Comparison of ENCODE assay signal across 8 cellular contexts in genomic region chr2:168192839-168193616, GRCh38.
DNase-seq lines count a peak whose midpoint lies in the region; ATAC-seq and TF ChIP-seq lines count a peak whose summit lies in the region.

No MANE protein-coding gene starts in this region.

- H3K9ac ChIP-seq in OCI-LY3 (ENCODE audit: low read length): no peak overlapping the region

- H3K4me1 Mint-ChIP-seq in central memory CD8-positive, alpha-beta T cell: peaks cover 83% of the 10 kb centered on the region

- peak overlapping the region; percentile 56 for H3K4me3 Mint-ChIP-seq in central memory CD8-positive, alpha-beta T cell

- H3K4me2 ChIP-seq in OCI-LY3 (ENCODE audit: low read length): peak overlapping the region; percentile 58

- no peaks in the 10 kb centered on the region for H3K27me3 Mint-ChIP-seq in central memory CD8-positive, alpha-beta T cell

- H3K4me1 ChIP-seq in OCI-LY3 (ENCODE audit: low read length): peaks cover 35% of the 10 kb centered on the region

- H3K4me3 ChIP-seq in OCI-LY3 (ENCODE audit: low read length): peak overlapping the region; percentile 20; the same call in 1 of the 2 replicates

- ATAC-seq in central memory CD8-positive, alpha-beta T cell (replicated peaks; ENCODE audit: extremely low read depth, poor library complexity, severe bottlenecking): peak; percentile 69
- ATAC-seq in HG02884 (IDR thresholded peaks at IDR 0.05; ENCODE audit: unreplicated experiment) (no peak), HG03432 (IDR thresholded peaks at IDR 0.05; ENCODE audit: unreplicated experiment) (no peak), GM21619 (IDR thresholded peaks at IDR 0.05; ENCODE audit: unreplicated experiment) (no peak)

- DNase-seq in SIG-M5 treated with dmso at 0.1 percent for 504 hours (lab: John Stamatoyannopoulos, UW; ENCODE audit: unreplicated experiment) (peak; percentile 40), SIG-M5 (lab: John Stamatoyannopoulos, UW) (no peak)
- DNase-seq in central memory CD8-positive, alpha-beta T cell (ENCODE audit: low spot score in 2 of 2): peak in 1 of 2 donors; percentile 40
- peak in 5 of 6 experiments; percentile 9 to 72 (median 66) for DNase-seq in stimulated activated naive CD4-positive, alpha-beta T cell (lab: John Stamatoyannopoulos, UW)

- H4K20me1 ChIP-seq in OCI-LY3 (ENCODE audit: insufficient read depth, low read length): peaks cover 7% of the 10 kb centered on the region; the same call in 1 of the 2 replicates

- TF ChIP-seq CTCF in OCI-LY3 (IDR thresholded peaks at IDR 0.05; ENCODE audit: low read depth, low read length): no peak

- peak overlapping the region; percentile 44 for H3K27ac Mint-ChIP-seq in central memory CD8-positive, alpha-beta T cell (ENCODE audit: low read depth)

- no peaks in the 10 kb centered on the region for H3K36me3 ChIP-seq in OCI-LY3 (replicated peaks; ENCODE audit: low read depth, low read length)

- peaks cover 1% of the 10 kb centered on the region for H3K36me3 Mint-ChIP-seq in central memory CD8-positive, alpha-beta T cell (ENCODE audit: insufficient read depth)

- H2AFZ ChIP-seq in OCI-LY3 (ENCODE audit: low read depth, low read length): no peak overlapping the region

- no peaks in the 10 kb centered on the region for H3K9me3 Mint-ChIP-seq in central memory CD8-positive, alpha-beta T cell

- no peaks in the 10 kb centered on the region for H3K9me3 ChIP-seq in OCI-LY3 (ENCODE audit: insufficient read depth, low read length)

- no peaks in the 10 kb centered on the region; the same call in 1 of the 2 replicates for H3K79me2 ChIP-seq in OCI-LY3 (ENCODE audit: low read length)

- H3K27ac ChIP-seq in OCI-LY3 (ENCODE audit: low read length): no peak overlapping the region

- peaks cover 11% of the 10 kb centered on the region for H3K27me3 ChIP-seq in OCI-LY3 (ENCODE audit: low read depth, low read length)
